21 cellular contexts compared by ENCODE assay signal in genomic region chr20:41746635-41747034, GRCh38.
A peak's percentile ranks its signal among the peaks of the same experiment; 100 is the strongest.
DNase-seq lines count a peak whose midpoint lies in the region; FAIRE-seq and TF ChIP-seq lines count a peak whose summit lies in the region.
"Had no signal": no experiment of that assay in that cellular context is flagged by ENCODE, and none has a peak within 500 bp of the region (broad histone marks: within the 10 kb centered on the region; RNA-seq: fewer than 3 reads in every experiment).

No MANE protein-coding gene starts in this region.

- H3K27ac ChIP-seq in A673 (ENCODE audit: low read depth, low read length, poor library complexity, severe bottlenecking) (no peak overlapping the region), H1 (ENCODE audit: low read depth, low read length) (no peak overlapping the region), uterus (no peak overlapping the region)
- H3K27ac ChIP-seq: GM23248, pancreas, skin epidermis, thyroid gland had no signal

- H3K4me2 ChIP-seq in H1 (ENCODE audit: insufficient read depth in 1 of 2, low read depth in 2 of 2, low read length in 2 of 2) = no peak overlapping the region

- no peak overlapping the region for H3K27ac Mint-ChIP-seq in Calu3 (ENCODE audit: unreplicated experiment)
- H3K27ac Mint-ChIP-seq: B cell; stimulated activated effector memory CD8-positive, alpha-beta T cell treated with anti-CD3 and anti-CD28 coated beads, Interleukin-12 subunit alpha, Interleukin-12 subunit beta, amount 100 ng/mL, for 72 hours had no signal

- no peak overlapping the region for H2BK20ac ChIP-seq in H1 (ENCODE audit: low read length)

- no peak overlapping the region for H3K14ac ChIP-seq in H1 (ENCODE audit: insufficient read length)

- peaks cover 21% of the 10 kb centered on the region for H3K27me3 ChIP-seq in A673 (replicated peaks; ENCODE audit: insufficient read depth, low read depth, low read length, poor library complexity)
- no peaks in the 10 kb centered on the region for H3K27me3 ChIP-seq in H1 (replicated peaks in 1 of 4; ENCODE audit: control insufficient read depth in 3 of 4, extremely low read depth in 1 of 4, insufficient read depth in 3 of 4, low read length in 3 of 4)
- no peaks in the 10 kb centered on the region for H3K27me3 ChIP-seq in uterus
- H3K27me3 ChIP-seq: thyroid gland had no signal

- H2BK15ac ChIP-seq in H1 (ENCODE audit: low read length) = no peak overlapping the region

- no peaks in the 10 kb centered on the region for H3K4me1 ChIP-seq in A673 (ENCODE audit: insufficient read depth, low read length, poor library complexity, severe bottlenecking)
- peaks cover 0 to 4% (median 0%) of the 10 kb centered on the region in 4 experiments; a peak in 2 of 7 replicates for H3K4me1 ChIP-seq in H1 (replicated peaks in 1 of 4; ENCODE audit: control insufficient read depth in 3 of 4, insufficient read depth in 4 of 4, low read length in 3 of 4)
- no peaks in the 10 kb centered on the region for H3K4me1 ChIP-seq in uterus
- H3K4me1 ChIP-seq: pancreas, thyroid gland had no signal

- H3K36me3 Mint-ChIP-seq in Calu3 (ENCODE audit: insufficient read depth, unreplicated experiment) = no peaks in the 10 kb centered on the region
- H3K36me3 Mint-ChIP-seq: stimulated activated effector memory CD8-positive, alpha-beta T cell treated with anti-CD3 and anti-CD28 coated beads, Interleukin-12 subunit alpha, Interleukin-12 subunit beta, amount 100 ng/mL, for 72 hours had no signal

- no peak overlapping the region for H3K56ac ChIP-seq in H1 (replicated peaks; ENCODE audit: insufficient read length, low read depth, low read length)

- H3K9me3 ChIP-seq in A673 (ENCODE audit: low read depth, low read length, poor library complexity, severe bottlenecking) (no peaks in the 10 kb centered on the region), H1 (ENCODE audit: insufficient read depth in 2 of 2, low read depth in 1 of 2, low read length in 1 of 2) (no peaks in the 10 kb centered on the region), uterus (no peaks in the 10 kb centered on the region)
- H3K9me3 ChIP-seq: pancreas, thyroid gland had no signal

- H2BK5ac ChIP-seq in H1 (ENCODE audit: low read depth, low read length) = no peak overlapping the region

- no peak overlapping the region for H2AFZ ChIP-seq in H1 (ENCODE audit: low read length)
- H2AFZ ChIP-seq: GM23248 had no signal

- no peaks in the 10 kb centered on the region for H3K23me2 ChIP-seq in H1 (ENCODE audit: low read depth, low read length)

- peaks cover 78% of the 10 kb centered on the region for H3K27me3 Mint-ChIP-seq in Calu3 (ENCODE audit: unreplicated experiment)

- no peak for TF ChIP-seq POLR2A in H1 (IDR thresholded peaks at IDR 0.05; ENCODE audit: control extremely low read depth in 1 of 2, low read depth in 2 of 2, low read length in 2 of 2)
- no peak for TF ChIP-seq POLR2A in uterus (IDR thresholded peaks at IDR 0.05)

- TF ChIP-seq EP300 in H1 (IDR thresholded peaks at IDR 0.05; ENCODE audit: borderline replicate concordance in 1 of 2, low read depth in 2 of 2, low read length in 2 of 2) = no peak

- no peak overlapping the region for H3K9ac ChIP-seq in H1 (replicated peaks in 1 of 4; ENCODE audit: extremely low read depth in 1 of 4, low read depth in 3 of 4, low read length in 3 of 4)
- H3K9ac ChIP-seq: GM23248 had no signal

- BruUV-seq in A673 (replicated peaks; lab: Mats Ljungman, UMichigan) (no TSS peak), Calu3 (replicated peaks; lab: Mats Ljungman, UMichigan) (no TSS peak)

- no peaks in the 10 kb centered on the region for H3K4me1 Mint-ChIP-seq in Calu3 (ENCODE audit: low read depth, unreplicated experiment)
- H3K4me1 Mint-ChIP-seq: stimulated activated effector memory CD8-positive, alpha-beta T cell treated with anti-CD3 and anti-CD28 coated beads, Interleukin-12 subunit alpha, Interleukin-12 subunit beta, amount 100 ng/mL, for 72 hours had no signal

- intact Hi-C loops in A673 (cut with micrococcal nuclease; ENCODE audit: unreplicated experiment) = no loop called here
- intact Hi-C loops in Calu3 (cut with micrococcal nuclease; ENCODE audit: unreplicated experiment) = no loop called here
- intact Hi-C loops in uterus (cut with DNase I; ENCODE audit: low total_unique reads) = no loop called here

- no peak for FAIRE-seq in H1 (lab: Jason Lieb, UNC)
- FAIRE-seq: GM12891, pancreas had no signal

- POLR2A ChIA-PET in A673 (lab: Charles Lee; ENCODE audit: low non-redundant PET) = no interaction called here
- POLR2A ChIA-PET in H1 (lab: Charles Lee; ENCODE audit: partially characterized antibody) = no interaction called here

- H3K4ac ChIP-seq in H1 (replicated peaks; ENCODE audit: insufficient read length, low read depth, low read length) = no peak overlapping the region

- no peaks in the 10 kb centered on the region for H4K20me1 ChIP-seq in H1 (replicated peaks in 1 of 2; ENCODE audit: control insufficient read depth in 1 of 2, insufficient read depth in 2 of 2, low read length in 2 of 2)

- H3K79me2 ChIP-seq in H1 (ENCODE audit: control insufficient read depth in 1 of 2, insufficient read depth in 2 of 2, low read length in 2 of 2) = no peaks in the 10 kb centered on the region

- WGBS in H1 (ENCODE audit: extremely low coverage in 1 of 2, insufficient coverage in 1 of 2, insufficient read length in 1 of 2, insufficient replicate concordance in 2 of 2, low coverage in 1 of 2, low lambda C conversion rate in 2 of 2, missing lambda C conversion rate in 1 of 2), 2 experiments = 92% methylated on average over 1 of the region's 1 CpG; no CpG with 5 or more reads in 1 of the 2 experiments

- no peak overlapping the region for H3K4me3 Mint-ChIP-seq in Calu3 (ENCODE audit: low read depth, unreplicated experiment)
- H3K4me3 Mint-ChIP-seq: B cell; stimulated activated effector memory CD8-positive, alpha-beta T cell treated with anti-CD3 and anti-CD28 coated beads, Interleukin-12 subunit alpha, Interleukin-12 subunit beta, amount 100 ng/mL, for 72 hours had no signal

- no peak overlapping the region for H2BK120ac ChIP-seq in H1 (replicated peaks; ENCODE audit: low read depth, low read length)

- no peak overlapping the region for H2BK12ac ChIP-seq in H1 (ENCODE audit: low read depth, low read length)

- peak; percentile 5 to 41; a peak in 1 of 4 replicates for TF ChIP-seq RAD21 in H1 (IDR thresholded peaks at IDR 0.05 in 1 of 2, conservative IDR thresholded peaks at IDR 0.05 in 1 of 2; ENCODE audit: low read depth in 2 of 2, low read length in 2 of 2)

- no peak overlapping the region for H4K8ac ChIP-seq in H1 (ENCODE audit: extremely low read depth, insufficient read depth, low read length)

- DNase-seq in A673 (ENCODE audit: low spot score) = no peak
- DNase-seq in Calu3 = no peak
- DNase-seq in H1 (ENCODE audit: low read depth in 1 of 2, low spot score in 2 of 2) = no peak
- no peak for DNase-seq in activated CD4-positive, alpha-beta T cell treated with anti-CD3 and anti-CD28 coated beads for 1 hour
- DNase-seq in stimulated activated CD8-positive, alpha-beta memory T cell treated with anti-CD3 and anti-CD28 coated beads, Interleukin-4, amount 100 ng/mL, for 48 hours = no peak
- DNase-seq in NCI-H128 (lab: John Stamatoyannopoulos, UW; ENCODE audit: unreplicated experiment) = no peak
- DNase-seq in uterus = no peak
- DNase-seq: amniotic stem cell; DMS79; GM23248; left ventricle myocardium superior; NCI-H2081; NK-92 treated with Interleukin-12 subunit alpha and Interleukin-12 subunit beta, amount 100 ng/mL, for 24 hours; pancreas; Right ventricle myocardium superior; thyroid gland had no signal

- H4K91ac ChIP-seq in H1 (replicated peaks; ENCODE audit: insufficient read length, low read length) = no peak overlapping the region

- no peak overlapping the region for H4K5ac ChIP-seq in H1 (ENCODE audit: insufficient read length, low read depth, low read length)

- no peak overlapping the region for H3K18ac ChIP-seq in H1 (ENCODE audit: extremely low read depth, low read length)

- H3K9me3 Mint-ChIP-seq in Calu3 (ENCODE audit: low read depth, unreplicated experiment) = no peaks in the 10 kb centered on the region
- H3K9me3 Mint-ChIP-seq: stimulated activated effector memory CD8-positive, alpha-beta T cell treated with anti-CD3 and anti-CD28 coated beads, Interleukin-12 subunit alpha, Interleukin-12 subunit beta, amount 100 ng/mL, for 72 hours had no signal

- CTCF ChIA-PET in A673 (lab: Charles Lee) = no interaction called here
- CTCF ChIA-PET in Calu3 (lab: Charles Lee) = interaction anchor here (1.0 to 2.4 kb wide), 2 partner anchors 8 to 272 kb away, joined by 3 to 8 read pairs; no protein-coding TSS in a partner anchor
- CTCF ChIA-PET in H1 (lab: Charles Lee; ENCODE audit: partially characterized antibody) = interaction anchor here (0.7 to 5.2 kb wide), 14 partner anchors 9 to 1695 kb away, joined by 3 to 48 read pairs (median 4); no protein-coding TSS in a partner anchor

- no peak overlapping the region for H3K23ac ChIP-seq in H1 (ENCODE audit: insufficient read length)

- no peaks in the 10 kb centered on the region for H3K79me1 ChIP-seq in H1 (ENCODE audit: low read depth, low read length)

- H3K4me3 ChIP-seq in A673 (ENCODE audit: low read depth, low read length, poor library complexity, severe bottlenecking) (no peak overlapping the region), H1 (ENCODE audit: extremely low read depth in 1 of 4, insufficient read depth in 2 of 4, low read depth in 3 of 4, low read length in 4 of 4) (no peak overlapping the region), uterus (no peak overlapping the region)
- H3K4me3 ChIP-seq: GM23248, pancreas, skin epidermis, thyroid gland had no signal

- H2AK5ac ChIP-seq in H1 (ENCODE audit: low read depth, low read length) = no peak overlapping the region

- peak; percentile 40 for TF ChIP-seq CTCF in A673 (conservative IDR thresholded peaks at IDR 0.05; ENCODE audit: low read depth, low read length)
- TF ChIP-seq CTCF in Calu3 (IDR thresholded peaks at IDR 0.05; ENCODE audit: unreplicated experiment) = peak; percentile 21
- 0 out of 2 replicates have a peak, but pooled peaks have one; percentile 18 for TF ChIP-seq CTCF in LNCAP (IDR thresholded peaks at IDR 0.05)
- peak in 2 of 3 experiments; percentile 29 to 31; a peak in 3 of 4 replicates for TF ChIP-seq CTCF in H1 (IDR thresholded peaks at IDR 0.05; ENCODE audit: control extremely low read depth in 1 of 3, insufficient read depth in 1 of 3, low read depth in 1 of 3, low read length in 3 of 3)
- no peak for TF ChIP-seq CTCF in uterus (IDR thresholded peaks at IDR 0.05)

- H3K36me3 ChIP-seq in A673 (ENCODE audit: insufficient read depth, low read length, poor library complexity, severe bottlenecking) (no peaks in the 10 kb centered on the region), H1 (ENCODE audit: control insufficient read depth in 2 of 4, insufficient read depth in 4 of 4, low read length in 3 of 4) (no peaks in the 10 kb centered on the region), uterus (no peaks in the 10 kb centered on the region)
- H3K36me3 ChIP-seq: pancreas, thyroid gland had no signal

TF ChIP-seq in H1, 55 proteins besides CTCF, POLR2A, EP300 and RAD21 (continues in another document):
- TF ChIP-seq TCF12 (IDR thresholded peaks at IDR 0.05; ENCODE audit: low read depth, low read length) = no peak
- TF ChIP-seq NRF1 (IDR thresholded peaks at IDR 0.05; ENCODE audit: low read depth, low read length) = no peak
- no peak for TF ChIP-seq ASH2L (IDR thresholded peaks at IDR 0.05; ENCODE audit: low read length)
- no peak for TF ChIP-seq RFX5 (IDR thresholded peaks at IDR 0.05; ENCODE audit: borderline replicate concordance, low read depth, low read length)
- TF ChIP-seq NANOG (IDR thresholded peaks at IDR 0.05; ENCODE audit: insufficient read depth, low read depth, low read length, poor library complexity, severe bottlenecking) = no peak

Comparison
In these comparisons a context has a peak if more than half of its experiments do, and no peak if none do; other contexts are left out.
1. CTCF ChIP-seq: peak in A673 (single experiment), Calu3 (single experiment), LNCAP (single experiment) and H1 (2 of 3); none in uterus (0 of 4).